Comparison of ENCODE assay signal across 8 cellular contexts in the genomic region with DNA sequence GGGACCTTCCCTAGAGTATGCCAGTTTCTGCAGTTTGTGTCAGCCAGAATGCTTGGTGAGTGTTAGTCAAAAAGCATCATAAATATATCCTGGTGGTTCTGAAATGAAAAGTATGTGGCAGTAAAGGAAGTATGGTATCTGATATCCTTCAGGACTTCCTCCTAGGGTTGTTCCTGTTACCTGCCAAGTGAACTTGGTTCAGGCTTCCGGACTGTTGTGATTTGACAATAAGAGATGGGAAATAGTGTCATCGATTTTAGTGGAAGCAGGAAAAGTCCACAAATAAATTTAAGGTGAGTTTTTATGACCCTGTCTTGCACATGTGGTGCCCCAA. TPM values are rescaled to one million over a fixed set of nuclear protein-coding genes. Genes with fewer than 3 reads are reported as not detected.
DNase-seq lines count a peak whose midpoint lies in the region; ATAC-seq and TF ChIP-seq lines count a peak whose summit lies in the region.

No MANE protein-coding gene starts in this region.

- H3K4me3 Mint-ChIP-seq in activated T-cell treated with anti-CD3 and anti-CD28 coated beads, Interleukin-2, amount 50 U/mL, for 24 hours, result peak overlapping the region; percentile 77

- H3K27me3 Mint-ChIP-seq in activated T-cell treated with anti-CD3 and anti-CD28 coated beads, Interleukin-2, amount 50 U/mL, for 24 hours, result peaks cover 76% of the 10 kb centered on the region

- WGBS in right lobe of liver (ENCODE audit: insufficient coverage, low coverage, low lambda C conversion rate, missing lambda C conversion rate), result 22% methylated on average over 2 of the region's 2 CpGs
- whole genome bisulfite sequencing in thyroid gland, 2 donors, result 39 to 49% methylated on average over 2 of the region's 2 CpGs

- H3K27ac Mint-ChIP-seq in activated T-cell treated with anti-CD3 and anti-CD28 coated beads, Interleukin-2, amount 50 U/mL, for 24 hours, result no peak overlapping the region

- TF ChIP-seq CTCF in astrocyte of the spinal cord (IDR thresholded peaks at IDR 0.05; ENCODE audit: low read depth, low read length) (no peak), right lobe of liver (IDR thresholded peaks at IDR 0.05) (no peak), thyroid gland (IDR thresholded peaks at IDR 0.05) (no peak)

- H3K27ac ChIP-seq in right lobe of liver, result peak overlapping the region in 2 of 3 donors; percentile 77 to 83
- H3K27ac ChIP-seq in thyroid gland, result peak overlapping the region; percentile 78 to 94 (median 80)

- in situ Hi-C loops in astrocyte of the spinal cord (cut with HindIII; ENCODE audit: low sequenced_read_pairs), result loop anchor here (10.0 kb wide), 1 partner anchor 84 kb away; no protein-coding TSS in a partner anchor

- TF ChIP-seq POLR2A in right lobe of liver (IDR thresholded peaks at IDR 0.05) (no peak), thyroid gland (IDR thresholded peaks at IDR 0.05) (no peak)

- H3K4me1 ChIP-seq in right lobe of liver, result peaks cover 0 to 4% (median 0%) of the 10 kb centered on the region in 4 donors
- H3K4me1 ChIP-seq in thyroid gland, result peaks cover 39 to 43% of the 10 kb centered on the region in 2 donors

- H3K36me3 Mint-ChIP-seq in activated T-cell treated with anti-CD3 and anti-CD28 coated beads, Interleukin-2, amount 50 U/mL, for 24 hours (ENCODE audit: low read depth), result no peaks in the 10 kb centered on the region

- no peaks in the 10 kb centered on the region for H3K9me3 ChIP-seq in right lobe of liver
- H3K9me3 ChIP-seq in thyroid gland, result no peaks in the 10 kb centered on the region

- peaks cover 16% of the 10 kb centered on the region for H3K4me1 Mint-ChIP-seq in activated T-cell treated with anti-CD3 and anti-CD28 coated beads, Interleukin-2, amount 50 U/mL, for 24 hours (ENCODE audit: low read depth)

- H3K36me3 ChIP-seq in right lobe of liver, result no peaks in the 10 kb centered on the region
- no peaks in the 10 kb centered on the region for H3K36me3 ChIP-seq in thyroid gland

- no peaks in the 10 kb centered on the region for H3K9me3 Mint-ChIP-seq in activated T-cell treated with anti-CD3 and anti-CD28 coated beads, Interleukin-2, amount 50 U/mL, for 24 hours

- H3K27me3 ChIP-seq in right lobe of liver, result no peaks in the 10 kb centered on the region
- H3K27me3 ChIP-seq in thyroid gland, result no peaks in the 10 kb centered on the region

- H3K4me3 ChIP-seq in astrocyte of the spinal cord (ENCODE audit: low read depth, low read length) (peak overlapping the region; percentile 93), right lobe of liver (peak overlapping the region in 2 of 3 donors; percentile 87 to 90), thyroid gland (replicated peaks in 1 of 3) (peak overlapping the region in 2 of 3 donors; percentile 83 to 90)

- ATAC-seq in right lobe of liver (no peak), HG03039 (IDR thresholded peaks at IDR 0.05; ENCODE audit: unreplicated experiment) (no peak)

- intact Hi-C loops in right lobe of liver (cut with DNase I) (no loop called here), thyroid gland (cut with DNase I) (no loop called here)

- no peak for DNase-seq in activated T-cell treated with anti-CD3 and anti-CD28 coated beads, Interleukin-2, amount 50 U/mL, for 24 hours
- no peak for DNase-seq in activated T-cell treated with anti-CD3 and anti-CD28 coated beads, Interleukin-2, amount 50 U/mL, for 1 hour
- DNase-seq in astrocyte of the spinal cord (ENCODE audit: low read depth, low spot score), result no peak
- DNase-seq in right lobe of liver, result no peak
- DNase-seq in thyroid gland, result no peak
- no peak for DNase-seq in cerebellar nuclear complex (lab: John Stamatoyannopoulos, UW)
- no peak for DNase-seq in activated CD4-positive, CD25-positive, alpha-beta regulatory T cell (lab: John Stamatoyannopoulos, UW)

RNA-seq across cellular contexts. Expression of gene TANC1, which starts 2.0 kb away (rescaled TPM):
- total RNA-seq in right lobe of liver, result 10 to 100 TPM in 4 of 6 experiments, 1 to 10 TPM in 2; 4.0 to 12.7 (median 11.3) TPM
- total RNA-seq in thyroid gland, result 10 to 100 TPM; 51.1 to 93.8 (median 63.6) TPM
